In genomic region chr4:185384061-185384460, GRCh38 we compare ENCODE assay signal across 1 cellular context.
A peak's percentile ranks its signal among the peaks of the same experiment; 100 is the strongest.
TF ChIP-seq lines count a peak whose summit lies in the region.

No MANE protein-coding gene starts in this region.

TF ChIP-seq in HepG2, 621 proteins besides CTCF, POLR2A, EP300 and RAD21:
- TF ChIP-seq, protein P1, sequence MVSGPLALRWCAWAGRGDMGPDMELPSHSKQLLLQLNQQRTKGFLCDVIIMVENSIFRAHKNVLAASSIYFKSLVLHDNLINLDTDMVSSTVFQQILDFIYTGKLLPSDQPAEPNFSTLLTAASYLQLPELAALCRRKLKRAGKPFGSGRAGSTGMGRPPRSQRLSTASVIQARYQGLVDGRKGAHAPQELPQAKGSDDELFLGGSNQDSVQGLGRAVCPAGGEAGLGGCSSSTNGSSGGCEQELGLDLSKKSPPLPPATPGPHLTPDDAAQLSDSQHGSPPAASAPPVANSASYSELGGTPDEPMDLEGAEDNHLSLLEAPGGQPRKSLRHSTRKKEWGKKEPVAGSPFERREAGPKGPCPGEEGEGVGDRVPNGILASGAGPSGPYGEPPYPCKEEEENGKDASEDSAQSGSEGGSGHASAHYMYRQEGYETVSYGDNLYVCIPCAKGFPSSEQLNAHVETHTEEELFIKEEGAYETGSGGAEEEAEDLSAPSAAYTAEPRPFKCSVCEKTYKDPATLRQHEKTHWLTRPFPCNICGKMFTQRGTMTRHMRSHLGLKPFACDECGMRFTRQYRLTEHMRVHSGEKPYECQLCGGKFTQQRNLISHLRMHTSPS (CRISPR knock-in tag; IDR thresholded peaks at IDR 0.05; ENCODE audit: low read depth) = no peak
- peak; percentile 95 for TF ChIP-seq ZNF564 (CRISPR knock-in tag; IDR thresholded peaks at IDR 0.05)
